In the genomic region with DNA sequence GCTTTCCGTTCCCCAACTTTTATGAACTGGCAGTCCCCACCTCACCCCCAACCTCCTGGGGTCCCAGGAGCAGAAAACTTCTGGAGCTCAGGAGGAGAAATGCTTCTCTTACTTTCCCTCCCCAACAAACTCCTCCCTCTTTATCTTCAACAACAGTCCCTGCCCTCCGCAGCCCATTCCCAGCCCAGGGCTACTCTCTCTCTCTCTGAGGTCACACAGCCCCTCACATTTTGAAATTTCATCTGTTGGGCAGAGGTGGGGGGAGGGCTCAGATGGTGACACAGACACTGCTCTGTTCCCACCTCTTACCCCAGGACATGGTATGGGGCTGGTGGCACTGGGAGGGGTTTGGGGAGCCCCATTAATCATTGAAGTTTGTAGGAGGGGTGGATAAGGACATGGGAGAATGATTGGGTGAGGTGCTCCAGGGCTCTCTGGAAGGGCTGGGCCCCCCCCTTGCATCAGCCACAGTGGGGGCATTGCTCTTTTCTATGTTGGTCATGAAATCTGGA, we compare ENCODE assay signal across 15 cellular contexts. TPM values are rescaled to one million over a fixed set of nuclear protein-coding genes. Genes with fewer than 3 reads are reported as not detected.
A peak's percentile ranks its signal among the peaks of the same experiment; 100 is the strongest.
DNase-seq lines count a peak whose midpoint lies in the region; ATAC-seq and TF ChIP-seq lines count a peak whose summit lies in the region.
"Had no signal": no experiment of that assay in that cellular context is flagged by ENCODE, and none has a peak within 500 bp of the region (broad histone marks: within the 10 kb centered on the region; RNA-seq: fewer than 3 reads in every experiment).

No MANE protein-coding gene starts in this region.

- 80% methylated on average over 1 of the region's 2 CpGs; no CpG with 5 or more reads in 1 of the 2 donors for WGBS in gastroesophageal sphincter (ENCODE audit: low coverage in 1 of 2), 2 donors

- no peak overlapping the region for H3K9ac ChIP-seq in SU-DHL-6 (ENCODE audit: low read length)
- H3K9ac ChIP-seq in colonic mucosa (ENCODE audit: low read depth in 2 of 2, low read length in 2 of 2) = no peak overlapping the region

- DNase-seq in activated naive CD4-positive, alpha-beta T cell treated with Interleukin-2 at 50 U/mL for 16 hours = peak; percentile 21
- DNase-seq in activated naive CD4-positive, alpha-beta T cell treated with anti-CD3 and anti-CD28 coated beads, Interleukin-2, amount 50 U/mL, for 16 hours = no peak
- peak; percentile 57 for DNase-seq in activated naive CD8-positive, alpha-beta T cell treated with anti-CD3 and anti-CD28 coated beads, Interleukin-2, amount 50 U/mL, for 24 hours
- DNase-seq in colonic mucosa = no peak
- DNase-seq: activated effector memory CD4-positive, alpha-beta T cell treated with Interleukin-2 at 50 U/mL for 16 hours; DMS79 treated with DMSO at 0.1 percent for 48 hours; islet precursor cell; NCI-H1694 treated with DMSO at 0.1 percent for 48 hours had no signal

- H3K4me1 Mint-ChIP-seq in activated naive CD8-positive, alpha-beta T cell treated with anti-CD3 and anti-CD28 coated beads, Interleukin-2, amount 50 U/mL, for 24 hours = peaks cover 87% of the 10 kb centered on the region
- peaks cover 92% of the 10 kb centered on the region for H3K4me1 Mint-ChIP-seq in stimulated activated memory B cell treated with anti-CD40 and anti-IgM and Interleukin-4, amounts not matched to agents 10 μg/mL and 1 μg/mL and 100 μg/mL, for 72 hours

- H3K79me2 ChIP-seq in SU-DHL-6 (ENCODE audit: insufficient read depth, low read length) = peaks cover 26% of the 10 kb centered on the region

- no peaks in the 10 kb centered on the region for H4K20me1 ChIP-seq in SU-DHL-6 (ENCODE audit: low read depth, low read length)

- peaks cover 34% of the 10 kb centered on the region for H3F3A ChIP-seq in SU-DHL-6 (ENCODE audit: insufficient read depth)

- H3K9me3 Mint-ChIP-seq in activated naive CD8-positive, alpha-beta T cell treated with anti-CD3 and anti-CD28 coated beads, Interleukin-2, amount 50 U/mL, for 24 hours = no peaks in the 10 kb centered on the region
- no peaks in the 10 kb centered on the region for H3K9me3 Mint-ChIP-seq in stimulated activated memory B cell treated with anti-CD40 and anti-IgM and Interleukin-4, amounts not matched to agents 10 μg/mL and 1 μg/mL and 100 μg/mL, for 72 hours

- no peaks in the 10 kb centered on the region for H3K9me3 ChIP-seq in SU-DHL-6 (ENCODE audit: insufficient read depth, low read length)
- H3K9me3 ChIP-seq in colonic mucosa = no peaks in the 10 kb centered on the region
- no peaks in the 10 kb centered on the region for H3K9me3 ChIP-seq in gastroesophageal sphincter

- H3K4me3 ChIP-seq in SU-DHL-6 (ENCODE audit: insufficient read depth, low read length, poor library complexity, severe bottlenecking) (no peak overlapping the region), colonic mucosa (no peak overlapping the region), gastroesophageal sphincter (no peak overlapping the region)
- H3K4me3 ChIP-seq: cardiac muscle cell had no signal

- no peaks in the 10 kb centered on the region for H3K27me3 Mint-ChIP-seq in activated naive CD8-positive, alpha-beta T cell treated with anti-CD3 and anti-CD28 coated beads, Interleukin-2, amount 50 U/mL, for 24 hours
- no peaks in the 10 kb centered on the region for H3K27me3 Mint-ChIP-seq in stimulated activated memory B cell treated with anti-CD40 and anti-IgM and Interleukin-4, amounts not matched to agents 10 μg/mL and 1 μg/mL and 100 μg/mL, for 72 hours

- intact Hi-C loops in colonic mucosa (cut with DNase I) = no loop called here

- peak overlapping the region; percentile 3 for H3K4me2 ChIP-seq in SU-DHL-6 (ENCODE audit: low read depth, low read length, poor library complexity, severe bottlenecking)

- H2AFZ ChIP-seq in SU-DHL-6 (ENCODE audit: low read depth, low read length, severe bottlenecking) = no peak overlapping the region

- no peak for TF ChIP-seq EP300 in gastroesophageal sphincter (IDR thresholded peaks at IDR 0.05)

- TF ChIP-seq CTCF in SU-DHL-6 (IDR thresholded peaks at IDR 0.05; ENCODE audit: insufficient read depth, low read length, poor library complexity, severe bottlenecking) (no peak), colonic mucosa (IDR thresholded peaks at IDR 0.05) (no peak), gastroesophageal sphincter (IDR thresholded peaks at IDR 0.05) (no peak)

- no peaks in the 10 kb centered on the region for H3K27me3 ChIP-seq in SU-DHL-6 (ENCODE audit: low read length)
- peaks cover 12% of the 10 kb centered on the region for H3K27me3 ChIP-seq in colonic mucosa
- H3K27me3 ChIP-seq in gastroesophageal sphincter = peaks cover 23% of the 10 kb centered on the region

- peak overlapping the region; percentile 99 for H3K27ac Mint-ChIP-seq in activated naive CD8-positive, alpha-beta T cell treated with anti-CD3 and anti-CD28 coated beads, Interleukin-2, amount 50 U/mL, for 24 hours
- H3K27ac Mint-ChIP-seq in stimulated activated memory B cell treated with anti-CD40 and anti-IgM and Interleukin-4, amounts not matched to agents 10 μg/mL and 1 μg/mL and 100 μg/mL, for 72 hours = peak overlapping the region; percentile 90

- H3K4me3 Mint-ChIP-seq in activated naive CD8-positive, alpha-beta T cell treated with anti-CD3 and anti-CD28 coated beads, Interleukin-2, amount 50 U/mL, for 24 hours = peak overlapping the region; percentile 48
- H3K4me3 Mint-ChIP-seq in stimulated activated memory B cell treated with anti-CD40 and anti-IgM and Interleukin-4, amounts not matched to agents 10 μg/mL and 1 μg/mL and 100 μg/mL, for 72 hours = peak overlapping the region; percentile 74

- H3K27ac ChIP-seq in SU-DHL-6 (ENCODE audit: low read depth, low read length) = no peak overlapping the region
- no peak overlapping the region for H3K27ac ChIP-seq in colonic mucosa
- no peak overlapping the region for H3K27ac ChIP-seq in gastroesophageal sphincter
- H3K27ac ChIP-seq: cardiac muscle cell, RWPE1 had no signal

- H3K9me2 ChIP-seq in SU-DHL-6 (replicated peaks; ENCODE audit: insufficient read depth, low read length) = no peaks in the 10 kb centered on the region

- H3K4me1 ChIP-seq in colonic mucosa = no peaks in the 10 kb centered on the region
- peaks cover 0 to 2% (median 2%) of the 10 kb centered on the region in 3 donors for H3K4me1 ChIP-seq in gastroesophageal sphincter

- H3K36me3 ChIP-seq in SU-DHL-6 (ENCODE audit: low read length) (no peaks in the 10 kb centered on the region), colonic mucosa (no peaks in the 10 kb centered on the region), gastroesophageal sphincter (no peaks in the 10 kb centered on the region)
- H3K36me3 ChIP-seq: cardiac muscle cell had no signal

- ATAC-seq in activated naive CD8-positive, alpha-beta T cell treated with anti-CD3 and anti-CD28 coated beads, Interleukin-2, amount 50 U/mL, for 24 hours = peak; percentile 52
- ATAC-seq in stimulated activated memory B cell treated with anti-CD40 and anti-IgM and Interleukin-4, amounts not matched to agents 10 μg/mL and 1 μg/mL and 100 μg/mL, for 72 hours = no peak
- ATAC-seq in HG02623 (IDR thresholded peaks at IDR 0.05; ENCODE audit: unreplicated experiment) (no peak), gastroesophageal sphincter (no peak)
- ATAC-seq: HepG2 had no signal

- H3K36me3 Mint-ChIP-seq in activated naive CD8-positive, alpha-beta T cell treated with anti-CD3 and anti-CD28 coated beads, Interleukin-2, amount 50 U/mL, for 24 hours (ENCODE audit: low read depth) = peaks cover 35% of the 10 kb centered on the region
- H3K36me3 Mint-ChIP-seq in stimulated activated memory B cell treated with anti-CD40 and anti-IgM and Interleukin-4, amounts not matched to agents 10 μg/mL and 1 μg/mL and 100 μg/mL, for 72 hours = peaks cover 41% of the 10 kb centered on the region

- TF ChIP-seq POLR2A in gastroesophageal sphincter (IDR thresholded peaks at IDR 0.05) = no peak

RNA-seq across cellular contexts. Expression of gene PIK3CD, which starts 6.0 kb away (rescaled TPM):
- total RNA-seq in colonic mucosa (1 to 10 TPM; 3.5 TPM), gastroesophageal sphincter (10 to 100 TPM in 3 of 4 donors, 1 to 10 TPM in 1; 8.2 to 18.2 (median 15.4) TPM)

Comparison
In these comparisons a context has a peak if more than half of its experiments do, and no peak if none do; other contexts are left out.
1. DNase-seq: peak in activated naive CD4-positive, alpha-beta T cell treated with Interleukin-2 at 50 U/mL for 16 hours (single experiment) and activated naive CD8-positive, alpha-beta T cell treated with anti-CD3 and anti-CD28 coated beads, Interleukin-2, amount 50 U/mL, for 24 hours (single experiment); none in activated naive CD4-positive, alpha-beta T cell treated with anti-CD3 and anti-CD28 coated beads, Interleukin-2, amount 50 U/mL, for 16 hours (single experiment) and colonic mucosa (single experiment).